In the genomic region with DNA sequence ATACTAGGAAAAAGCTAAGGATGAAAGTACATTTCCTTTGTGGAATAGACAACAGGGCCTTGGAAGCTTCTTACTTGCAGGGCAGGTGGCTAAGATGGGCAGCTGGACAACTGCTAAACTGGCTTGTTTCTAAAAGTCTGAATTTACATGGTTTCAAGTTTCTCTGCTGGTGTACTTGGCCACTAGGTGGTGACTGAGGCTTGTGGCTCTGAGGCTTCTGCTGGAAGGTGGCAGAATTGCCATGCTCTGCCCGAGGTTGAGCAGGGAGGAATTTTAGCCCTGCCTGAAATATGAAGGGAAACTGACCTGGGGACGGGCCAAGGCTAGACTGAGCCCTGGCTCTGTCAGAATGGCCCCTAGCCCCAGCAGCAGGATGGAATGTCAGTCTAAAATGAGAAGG, we compare ENCODE assay signal across 8 cellular contexts. TPM values are rescaled to one million over a fixed set of nuclear protein-coding genes. Genes with fewer than 3 reads are reported as not detected.
DNase-seq lines count a peak whose midpoint lies in the region; ATAC-seq, FAIRE-seq and TF ChIP-seq lines count a peak whose summit lies in the region.
"Not testable (repeated sequence)": the region's sequence is repeated elsewhere in the genome, so short reads cannot be mapped to it uniquely, and the experiment has no call there.

No MANE protein-coding gene starts in this region.

- not testable (repeated sequence) for H3K27ac Mint-ChIP-seq in activated T-helper 17 cell treated with anti-CD3 and anti-CD28 coated beads, Interleukin-2, amount 50 U/mL, for 72 hours; nephron progenitor cell

- not testable (repeated sequence) for H3K4me3 Mint-ChIP-seq in activated T-helper 17 cell treated with anti-CD3 and anti-CD28 coated beads, Interleukin-2, amount 50 U/mL, for 72 hours; nephron progenitor cell

- H3K27me3 Mint-ChIP-seq in activated T-helper 17 cell treated with anti-CD3 and anti-CD28 coated beads, Interleukin-2, amount 50 U/mL, for 72 hours; nephron progenitor cell (ENCODE audit: low read depth, poor library complexity): not testable (repeated sequence)

- not testable (repeated sequence) for H3K36me3 ChIP-seq in RWPE2 (ENCODE audit: low read depth)

- peak; percentile 52 for TF ChIP-seq CTCF in HFF-Myc (IDR thresholded peaks at IDR 0.05; ENCODE audit: low read depth, low read length, missing control alignments)
- peak; percentile 27 for TF ChIP-seq CTCF in RWPE2 (IDR thresholded peaks at IDR 0.05; ENCODE audit: poor library complexity, severe bottlenecking)
- peak; percentile 46 for TF ChIP-seq CTCF in fibroblast of pulmonary artery (IDR thresholded peaks at IDR 0.05; ENCODE audit: low read length, missing control alignments)
- TF ChIP-seq CTCF in nephron progenitor cell (IDR thresholded peaks at IDR 0.05) = peak; percentile 55

- DNase-seq in HFF-Myc (ENCODE audit: extremely low read depth, low read depth) (peak; percentile 48), NCI-H1092 (lab: John Stamatoyannopoulos, UW) (peak; percentile 59), RWPE2 (ENCODE audit: low spot score) (peak; percentile 76), fibroblast of pulmonary artery (ENCODE audit: low read depth) (peak; percentile 82), nephron progenitor cell (peak; percentile 69)
- DNase-seq in stimulated activated naive CD4-positive, alpha-beta T cell (lab: John Stamatoyannopoulos, UW) = peak; percentile 3 to 62 (median 22)

- not testable (repeated sequence) for H3K4me3 ChIP-seq in HFF-Myc (replicated peaks; ENCODE audit: low read depth, low read length); RWPE2 (ENCODE audit: severe bottlenecking); fibroblast of pulmonary artery (replicated peaks; ENCODE audit: low read depth, low read length)

- H3K4me1 ChIP-seq in RWPE2 (ENCODE audit: insufficient read depth, poor library complexity, severe bottlenecking) = not testable (repeated sequence)

- FAIRE-seq in G401.6 (lab: Jason Lieb, UNC) = peak; percentile 89

- not testable (repeated sequence) for H3K9me3 Mint-ChIP-seq in activated T-helper 17 cell treated with anti-CD3 and anti-CD28 coated beads, Interleukin-2, amount 50 U/mL, for 72 hours; nephron progenitor cell

- peak overlapping the region; percentile 57 for H3K27ac ChIP-seq in RWPE2 (ENCODE audit: poor library complexity, severe bottlenecking)

- not testable (repeated sequence) for H3K4me1 Mint-ChIP-seq in activated T-helper 17 cell treated with anti-CD3 and anti-CD28 coated beads, Interleukin-2, amount 50 U/mL, for 72 hours; nephron progenitor cell

- H3K36me3 Mint-ChIP-seq in activated T-helper 17 cell treated with anti-CD3 and anti-CD28 coated beads, Interleukin-2, amount 50 U/mL, for 72 hours (ENCODE audit: low read depth); nephron progenitor cell (ENCODE audit: low read depth): not testable (repeated sequence)

- H3K27me3 ChIP-seq in RWPE2 (ENCODE audit: insufficient read depth, poor library complexity, severe bottlenecking) = not testable (repeated sequence)

- H3K9me3 ChIP-seq in RWPE2 (ENCODE audit: severe bottlenecking) = not testable (repeated sequence)

- peak; percentile 66 for ATAC-seq in RWPE2 (ENCODE audit: low read depth)
- ATAC-seq in activated T-helper 17 cell treated with anti-CD3 and anti-CD28 coated beads, Interleukin-2, amount 50 U/mL, for 72 hours (replicated peaks) = peak; percentile 70

RNA-seq across cellular contexts. Expression of a gene that starts 13.1 kb away (rescaled TPM):
- 10 to 100 TPM in 1 of 2 donors, 1 to 10 TPM in 1; 3.4 to 13.0 TPM for total RNA-seq in activated T-helper 17 cell treated with anti-CD3 and anti-CD28 coated beads, Interleukin-2, amount 50 U/mL, for 72 hours

RNA-seq across cellular contexts. Expression of a gene that starts 23.6 kb away (rescaled TPM):
- total RNA-seq in activated T-helper 17 cell treated with anti-CD3 and anti-CD28 coated beads, Interleukin-2, amount 50 U/mL, for 72 hours = 10 to 100 TPM; 26.4 to 32.6 TPM

RNA-seq across cellular contexts. Expression of a gene that starts 28.4 kb away (rescaled TPM):
- under 1 TPM; 0.50 to 0.61 TPM for total RNA-seq in activated T-helper 17 cell treated with anti-CD3 and anti-CD28 coated beads, Interleukin-2, amount 50 U/mL, for 72 hours

Comparison
In these comparisons a context has a peak if more than half of its experiments do, and no peak if none do; other contexts are left out.
1. DNase-seq: peak in every context shown above with its lines; median percentile 82 in fibroblast of pulmonary artery; 76 in RWPE2; 69 in nephron progenitor cell; 59 in NCI-H1092; 48 in HFF-Myc; 22 in stimulated activated naive CD4-positive, alpha-beta T cell.